18 cellular contexts compared by ENCODE assay signal in genomic region chr3:194505791-194506415, GRCh38. TPM values are rescaled to one million over a fixed set of nuclear protein-coding genes. Genes with fewer than 3 reads are reported as not detected.
DNase-seq lines count a peak whose midpoint lies in the region; ATAC-seq and TF ChIP-seq lines count a peak whose summit lies in the region.
"Had no signal": no experiment of that assay in that cellular context is flagged by ENCODE, and none has a peak within 500 bp of the region (broad histone marks: within the 10 kb centered on the region; RNA-seq: fewer than 3 reads in every experiment).

No MANE protein-coding gene starts in this region.

- TF ChIP-seq EP300 in SK-N-SH (IDR thresholded peaks at IDR 0.05; ENCODE audit: borderline replicate concordance in 1 of 2, low read depth in 1 of 2, low read length in 1 of 2), result no peak

- no peak for TF ChIP-seq CTCF in SK-N-SH (IDR thresholded peaks at IDR 0.05)
- no peak for TF ChIP-seq CTCF in osteoblast (IDR thresholded peaks at IDR 0.05; ENCODE audit: extremely low read depth, low read depth, low read length)
- no peak for TF ChIP-seq CTCF in lower leg skin (IDR thresholded peaks at IDR 0.05)

- H2AFZ ChIP-seq in SK-N-SH (ENCODE audit: low read depth) (0 out of 2 replicates have a peak overlapping the region, but pooled peaks have one; percentile 7), osteoblast (ENCODE audit: low read length) (peak overlapping the region; percentile 3)

- WGBS in SK-N-SH (ENCODE audit: low lambda C conversion rate), result 87% methylated on average over 5 of the region's 5 CpGs
- whole genome bisulfite sequencing in lower leg skin, 2 donors, result 70 to 77% methylated on average over 5 of the region's 5 CpGs

- H3K36me3 ChIP-seq in SK-N-SH (replicated peaks in 1 of 2; ENCODE audit: control insufficient read depth in 1 of 2, insufficient read depth in 2 of 2, low read length in 1 of 2) (no peaks in the 10 kb centered on the region), osteoblast (ENCODE audit: insufficient read depth, low read length) (no peaks in the 10 kb centered on the region)
- H3K36me3 ChIP-seq: HAP-1 had no signal

- CTCF ChIA-PET in SK-N-SH (lab: Yijun Ruan, JAX), result interaction anchor here (0.6 kb wide), 1 partner anchor 468 kb away, joined by 3 read pairs; no protein-coding TSS in a partner anchor

- H3K4me2 ChIP-seq in SK-N-SH, result no peak overlapping the region
- peak overlapping the region; percentile 2 for H3K4me2 ChIP-seq in osteoblast (ENCODE audit: insufficient read depth, low read length)

- H3K9ac ChIP-seq in SK-N-SH, result no peak overlapping the region

- H4K20me1 ChIP-seq in SK-N-SH (ENCODE audit: insufficient read depth) (no peaks in the 10 kb centered on the region), osteoblast (ENCODE audit: insufficient read depth, low read length) (no peaks in the 10 kb centered on the region)

- intact Hi-C loops in lower leg skin (cut with DNase I; ENCODE audit: low total_unique reads), result no loop called here

- H3K4me3 ChIP-seq in SK-N-SH (ENCODE audit: low read depth in 2 of 2, low read length in 1 of 2), result no peak overlapping the region
- H3K4me3 ChIP-seq in osteoblast (ENCODE audit: insufficient read depth, low read length), result no peak overlapping the region
- no peak overlapping the region for H3K4me3 ChIP-seq in lower leg skin (ENCODE audit: low read depth, poor library complexity, severe bottlenecking)
- H3K4me3 ChIP-seq: HAP-1, SK-N-MC had no signal

- no peak for TF ChIP-seq POLR2A in lower leg skin (IDR thresholded peaks at IDR 0.05)

- POLR2A ChIA-PET in SK-N-SH (lab: Yijun Ruan, JAX), result no interaction called here

- no peaks in the 10 kb centered on the region for H3K9me2 ChIP-seq in SK-N-SH

- TF ChIP-seq RAD21 in SK-N-SH (IDR thresholded peaks at IDR 0.05; ENCODE audit: low read length), result no peak

- H3K9me3 ChIP-seq in SK-N-SH, result no peaks in the 10 kb centered on the region
- H3K9me3 ChIP-seq in osteoblast (ENCODE audit: low read depth, low read length), result no peaks in the 10 kb centered on the region
- H3K9me3 ChIP-seq: HAP-1 had no signal

- H3K27me3 ChIP-seq in SK-N-SH (ENCODE audit: insufficient read depth) (no peaks in the 10 kb centered on the region), osteoblast (ENCODE audit: insufficient read depth, low read length) (no peaks in the 10 kb centered on the region)

- ATAC-seq in GM19452 (IDR thresholded peaks at IDR 0.05; ENCODE audit: unreplicated experiment), result no peak

- H3K4me1 ChIP-seq in SK-N-SH (ENCODE audit: control insufficient read depth in 1 of 2, insufficient read depth in 2 of 2, low read depth in 1 of 2, low read length in 1 of 2) (no peaks in the 10 kb centered on the region), osteoblast (ENCODE audit: insufficient read depth, low read length) (peaks cover 33% of the 10 kb centered on the region)

- DNase-seq in EH (ENCODE audit: low read depth), result peak; percentile 72
- no peak for DNase-seq in SK-N-SH
- peak; percentile 52 for DNase-seq in fibroblast of peridontal ligament (ENCODE audit: extremely low read depth)
- DNase-seq in osteoblast (ENCODE audit: insufficient read length, low spot score, missing footprints), result no peak
- DNase-seq in activated CD8-positive, alpha-beta memory T cell treated with anti-CD3 and anti-CD28 coated beads, Interleukin-2, amount 50 U/mL, for 48 hours, result no peak
- no peak for DNase-seq in lower leg skin (ENCODE audit: low spot score in 2 of 2)
- no peak for DNase-seq in stimulated activated CD8-positive, alpha-beta memory T cell treated with anti-CD3 and anti-CD28 coated beads, Interleukin-4, amount 100 ng/mL, for 48 hours
- DNase-seq: CD4-positive, alpha-beta T cell; DMS153; KBM-7; NCI-H1694 treated with DMSO at 0.1 percent for 48 hours; NCI-H2227 treated with DMSO at 0.1 percent for 48 hours; NCI-H510A treated with DMSO at 0.1 percent for 48 hours; NCI-H774; Right ventricle myocardium superior had no signal

- H3K27ac ChIP-seq in SK-N-SH (ENCODE audit: low read depth in 2 of 2, low read length in 1 of 2) (no peak overlapping the region), osteoblast (ENCODE audit: low read depth, low read length) (peak overlapping the region; percentile 61)
- H3K27ac ChIP-seq: SK-N-MC had no signal

- H3K79me2 ChIP-seq in SK-N-SH (ENCODE audit: insufficient read depth), result no peaks in the 10 kb centered on the region
- H3K79me2 ChIP-seq in osteoblast (ENCODE audit: insufficient read depth, low read length), result no peaks in the 10 kb centered on the region

- peaks cover 4% of the 10 kb centered on the region for H3F3A ChIP-seq in SK-N-SH (replicated peaks; ENCODE audit: insufficient read depth)

TF ChIP-seq in SK-N-SH, 30 proteins besides CTCF, POLR2A, EP300 and RAD21:
- TF ChIP-seq MXI1 (IDR thresholded peaks at IDR 0.05; ENCODE audit: low read depth, low read length) (no peak), ELF1 (IDR thresholded peaks at IDR 0.05) (no peak), REST (IDR thresholded peaks at IDR 0.05; ENCODE audit: low read depth, low read length) (no peak), NFIC (IDR thresholded peaks at IDR 0.05; ENCODE audit: borderline replicate concordance) (no peak), JUND (IDR thresholded peaks at IDR 0.05) (no peak), YY1 (IDR thresholded peaks at IDR 0.05; ENCODE audit: low read depth) (no peak), TAF1 (IDR thresholded peaks at IDR 0.05; ENCODE audit: borderline replicate concordance, low read depth, low read length) (no peak), SIN3A (IDR thresholded peaks at IDR 0.05; ENCODE audit: borderline replicate concordance, low read depth, low read length) (no peak), TEAD4 (IDR thresholded peaks at IDR 0.05; ENCODE audit: borderline replicate concordance, insufficient read depth) (no peak), FOSL2 (IDR thresholded peaks at IDR 0.05; ENCODE audit: borderline replicate concordance, low read depth) (no peak), EZH2phosphoT487 (IDR thresholded peaks at IDR 0.05; ENCODE audit: borderline replicate concordance, low read depth) (no peak), CHD2 (IDR thresholded peaks at IDR 0.05; ENCODE audit: low read length, partially characterized antibody) (no peak), USF2 (IDR thresholded peaks at IDR 0.05; ENCODE audit: borderline replicate concordance, low read depth, low read length) (no peak), PBX3 (IDR thresholded peaks at IDR 0.05) (no peak)
- TF ChIP-seq, protein P1, sequence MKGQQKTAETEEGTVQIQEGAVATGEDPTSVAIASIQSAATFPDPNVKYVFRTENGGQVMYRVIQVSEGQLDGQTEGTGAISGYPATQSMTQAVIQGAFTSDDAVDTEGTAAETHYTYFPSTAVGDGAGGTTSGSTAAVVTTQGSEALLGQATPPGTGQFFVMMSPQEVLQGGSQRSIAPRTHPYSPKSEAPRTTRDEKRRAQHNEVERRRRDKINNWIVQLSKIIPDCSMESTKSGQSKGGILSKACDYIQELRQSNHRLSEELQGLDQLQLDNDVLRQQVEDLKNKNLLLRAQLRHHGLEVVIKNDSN (IDR thresholded peaks at IDR 0.05; ENCODE audit: borderline replicate concordance, low read depth), result no peak
TF ChIP-seq in SK-N-SH: peak in this region for 0.

RNA-seq across cellular contexts. Expression of gene ATP13A3, which starts 19.1 kb away (rescaled TPM):
- 48.2 and 67.2 TPM in 2 replicates for polyA plus RNA-seq in SK-N-SH (2012; rRNA removed)
- 84.5 and 91.7 TPM in 2 replicates for polyA plus RNA-seq in SK-N-SH (2012; cell fraction: cytosol; rRNA removed)
- 31.0 and 73.2 TPM in 2 replicates for polyA plus RNA-seq in SK-N-SH (2012; cell fraction: nucleus; rRNA removed)
- total RNA-seq in osteoblast (248 and 311 TPM in 2 replicates), lower leg skin (10 to 100 TPM; 35.0 to 40.6 (median 38.2) TPM)

Comparison
In these comparisons a context has a peak if more than half of its experiments do, and no peak if none do; other contexts are left out.
1. DNase-seq: peak in EH (single experiment) and fibroblast of peridontal ligament (single experiment); none in SK-N-SH (single experiment), osteoblast (single experiment), activated CD8-positive, alpha-beta memory T cell treated with anti-CD3 and anti-CD28 coated beads, Interleukin-2, amount 50 U/mL, for 48 hours (single experiment), lower leg skin (0 of 2) and stimulated activated CD8-positive, alpha-beta memory T cell treated with anti-CD3 and anti-CD28 coated beads, Interleukin-4, amount 100 ng/mL, for 48 hours (single experiment).